In the genomic region with DNA sequence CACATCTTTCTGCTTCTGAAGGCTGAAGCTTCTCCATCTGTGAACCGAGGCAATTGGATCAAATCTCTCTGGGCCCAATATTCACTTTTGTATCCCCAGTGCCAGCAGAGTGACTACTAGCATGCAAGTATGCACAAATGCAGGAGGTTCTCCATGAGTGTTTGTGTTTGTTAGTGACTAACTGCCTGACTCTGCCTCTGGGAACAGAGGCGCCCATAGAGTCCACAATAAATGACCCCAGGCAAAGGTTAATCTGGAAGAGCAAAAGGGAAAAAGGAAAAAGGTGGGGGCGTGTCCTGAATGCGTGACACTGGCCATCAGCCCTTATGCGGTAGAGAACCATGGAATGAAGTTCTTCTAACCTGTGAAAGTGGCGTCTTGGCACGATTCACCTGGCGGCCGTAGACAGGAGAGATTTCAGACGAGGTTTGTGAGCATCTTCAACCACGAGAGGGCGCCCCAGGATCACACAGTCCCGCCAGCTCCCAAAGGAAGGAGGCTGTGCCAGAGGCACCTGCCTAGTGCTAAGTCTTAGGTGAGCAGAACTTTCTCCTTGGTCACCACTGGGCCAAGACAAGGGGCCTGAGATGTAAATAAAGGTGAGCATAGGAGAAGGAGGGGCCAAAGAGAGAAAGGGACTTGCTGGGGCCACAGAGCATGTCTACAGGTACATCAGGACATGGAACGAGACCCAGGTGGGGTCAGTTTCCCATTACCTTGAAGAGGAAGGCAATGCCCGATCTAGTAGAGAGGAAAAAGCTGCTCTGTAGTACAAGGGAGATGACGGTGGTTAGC, we compare ENCODE assay signal across 1 cellular context.
TF ChIP-seq lines count a peak whose summit lies in the region.

No MANE protein-coding gene starts in this region.

TF ChIP-seq in GM12878, 131 proteins besides CTCF, POLR2A, EP300 and RAD21:
- TF ChIP-seq, protein P1, sequence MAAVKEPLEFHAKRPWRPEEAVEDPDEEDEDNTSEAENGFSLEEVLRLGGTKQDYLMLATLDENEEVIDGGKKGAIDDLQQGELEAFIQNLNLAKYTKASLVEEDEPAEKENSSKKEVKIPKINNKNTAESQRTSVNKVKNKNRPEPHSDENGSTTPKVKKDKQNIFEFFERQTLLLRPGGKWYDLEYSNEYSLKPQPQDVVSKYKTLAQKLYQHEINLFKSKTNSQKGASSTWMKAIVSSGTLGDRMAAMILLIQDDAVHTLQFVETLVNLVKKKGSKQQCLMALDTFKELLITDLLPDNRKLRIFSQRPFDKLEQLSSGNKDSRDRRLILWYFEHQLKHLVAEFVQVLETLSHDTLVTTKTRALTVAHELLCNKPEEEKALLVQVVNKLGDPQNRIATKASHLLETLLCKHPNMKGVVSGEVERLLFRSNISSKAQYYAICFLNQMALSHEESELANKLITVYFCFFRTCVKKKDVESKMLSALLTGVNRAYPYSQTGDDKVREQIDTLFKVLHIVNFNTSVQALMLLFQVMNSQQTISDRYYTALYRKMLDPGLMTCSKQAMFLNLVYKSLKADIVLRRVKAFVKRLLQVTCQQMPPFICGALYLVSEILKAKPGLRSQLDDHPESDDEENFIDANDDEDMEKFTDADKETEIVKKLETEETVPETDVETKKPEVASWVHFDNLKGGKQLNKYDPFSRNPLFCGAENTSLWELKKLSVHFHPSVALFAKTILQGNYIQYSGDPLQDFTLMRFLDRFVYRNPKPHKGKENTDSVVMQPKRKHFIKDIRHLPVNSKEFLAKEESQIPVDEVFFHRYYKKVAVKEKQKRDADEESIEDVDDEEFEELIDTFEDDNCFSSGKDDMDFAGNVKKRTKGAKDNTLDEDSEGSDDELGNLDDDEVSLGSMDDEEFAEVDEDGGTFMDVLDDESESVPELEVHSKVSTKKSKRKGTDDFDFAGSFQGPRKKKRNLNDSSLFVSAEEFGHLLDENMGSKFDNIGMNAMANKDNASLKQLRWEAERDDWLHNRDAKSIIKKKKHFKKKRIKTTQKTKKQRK (IDR thresholded peaks at IDR 0.05; ENCODE audit: low read depth, low read length) = no peak
- TF ChIP-seq SRF (IDR thresholded peaks at IDR 0.05; ENCODE audit: low read depth in 2 of 2, low read length in 2 of 2) (no peak), MYC (IDR thresholded peaks at IDR 0.05; ENCODE audit: insufficient read depth, insufficient read length, insufficient replicate concordance, low read length, severe bottlenecking) (no peak), RB1 (IDR thresholded peaks at IDR 0.05; ENCODE audit: borderline replicate concordance) (peak; percentile 59; the same call in 1 of the 2 replicates), ZSCAN29 (IDR thresholded peaks at IDR 0.05) (no peak), YBX1 (IDR thresholded peaks at IDR 0.05) (no peak), PAX5 (IDR thresholded peaks at IDR 0.05; ENCODE audit: borderline replicate concordance, low read depth, low read length) (no peak), RBBP5 (conservative IDR thresholded peaks at IDR 0.05) (no peak), YY1 (IDR thresholded peaks at IDR 0.05; ENCODE audit: low read depth, low read length) (0 out of 2 replicates have a peak, but pooled peaks have one; percentile 47), BMI1 (IDR thresholded peaks at IDR 0.05; ENCODE audit: borderline replicate concordance) (no peak), BACH1 (IDR thresholded peaks at IDR 0.05; ENCODE audit: borderline replicate concordance) (0 out of 2 replicates have a peak, but pooled peaks have one; percentile 21), SMARCA5 (IDR thresholded peaks at IDR 0.05) (0 out of 2 replicates have a peak, but pooled peaks have one; percentile 25), IKZF1 (conservative IDR thresholded peaks at IDR 0.05) (0 out of 2 replicates have a peak, but pooled peaks have one; percentile 25), IKZF2 (IDR thresholded peaks at IDR 0.05) (peak in 1 of 2 experiments; percentile 9; a peak in 1 of 4 replicates), BHLHE40 (IDR thresholded peaks at IDR 0.05; ENCODE audit: borderline replicate concordance in 1 of 2, low read depth in 2 of 2, low read length in 1 of 2) (0 out of 4 replicates have a peak, but pooled peaks have one; percentile 25 to 26), EED (IDR thresholded peaks at IDR 0.05; ENCODE audit: low read depth) (peak; percentile 43; the same call in 1 of the 2 replicates), SMC3 (IDR thresholded peaks at IDR 0.05; ENCODE audit: borderline replicate concordance, low read length) (peak; percentile 93), KDM1A (IDR thresholded peaks at IDR 0.05; ENCODE audit: borderline replicate concordance) (no peak)
- TF ChIP-seq, protein P2, sequence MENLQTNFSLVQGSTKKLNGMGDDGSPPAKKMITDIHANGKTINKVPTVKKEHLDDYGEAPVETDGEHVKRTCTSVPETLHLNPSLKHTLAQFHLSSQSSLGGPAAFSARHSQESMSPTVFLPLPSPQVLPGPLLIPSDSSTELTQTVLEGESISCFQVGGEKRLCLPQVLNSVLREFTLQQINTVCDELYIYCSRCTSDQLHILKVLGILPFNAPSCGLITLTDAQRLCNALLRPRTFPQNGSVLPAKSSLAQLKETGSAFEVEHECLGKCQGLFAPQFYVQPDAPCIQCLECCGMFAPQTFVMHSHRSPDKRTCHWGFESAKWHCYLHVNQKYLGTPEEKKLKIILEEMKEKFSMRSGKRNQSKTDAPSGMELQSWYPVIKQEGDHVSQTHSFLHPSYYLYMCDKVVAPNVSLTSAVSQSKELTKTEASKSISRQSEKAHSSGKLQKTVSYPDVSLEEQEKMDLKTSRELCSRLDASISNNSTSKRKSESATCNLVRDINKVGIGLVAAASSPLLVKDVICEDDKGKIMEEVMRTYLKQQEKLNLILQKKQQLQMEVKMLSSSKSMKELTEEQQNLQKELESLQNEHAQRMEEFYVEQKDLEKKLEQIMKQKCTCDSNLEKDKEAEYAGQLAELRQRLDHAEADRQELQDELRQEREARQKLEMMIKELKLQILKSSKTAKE (IDR thresholded peaks at IDR 0.05; ENCODE audit: low read depth, poor library complexity, severe bottlenecking) = peak; percentile 34
- TF ChIP-seq, protein P3, sequence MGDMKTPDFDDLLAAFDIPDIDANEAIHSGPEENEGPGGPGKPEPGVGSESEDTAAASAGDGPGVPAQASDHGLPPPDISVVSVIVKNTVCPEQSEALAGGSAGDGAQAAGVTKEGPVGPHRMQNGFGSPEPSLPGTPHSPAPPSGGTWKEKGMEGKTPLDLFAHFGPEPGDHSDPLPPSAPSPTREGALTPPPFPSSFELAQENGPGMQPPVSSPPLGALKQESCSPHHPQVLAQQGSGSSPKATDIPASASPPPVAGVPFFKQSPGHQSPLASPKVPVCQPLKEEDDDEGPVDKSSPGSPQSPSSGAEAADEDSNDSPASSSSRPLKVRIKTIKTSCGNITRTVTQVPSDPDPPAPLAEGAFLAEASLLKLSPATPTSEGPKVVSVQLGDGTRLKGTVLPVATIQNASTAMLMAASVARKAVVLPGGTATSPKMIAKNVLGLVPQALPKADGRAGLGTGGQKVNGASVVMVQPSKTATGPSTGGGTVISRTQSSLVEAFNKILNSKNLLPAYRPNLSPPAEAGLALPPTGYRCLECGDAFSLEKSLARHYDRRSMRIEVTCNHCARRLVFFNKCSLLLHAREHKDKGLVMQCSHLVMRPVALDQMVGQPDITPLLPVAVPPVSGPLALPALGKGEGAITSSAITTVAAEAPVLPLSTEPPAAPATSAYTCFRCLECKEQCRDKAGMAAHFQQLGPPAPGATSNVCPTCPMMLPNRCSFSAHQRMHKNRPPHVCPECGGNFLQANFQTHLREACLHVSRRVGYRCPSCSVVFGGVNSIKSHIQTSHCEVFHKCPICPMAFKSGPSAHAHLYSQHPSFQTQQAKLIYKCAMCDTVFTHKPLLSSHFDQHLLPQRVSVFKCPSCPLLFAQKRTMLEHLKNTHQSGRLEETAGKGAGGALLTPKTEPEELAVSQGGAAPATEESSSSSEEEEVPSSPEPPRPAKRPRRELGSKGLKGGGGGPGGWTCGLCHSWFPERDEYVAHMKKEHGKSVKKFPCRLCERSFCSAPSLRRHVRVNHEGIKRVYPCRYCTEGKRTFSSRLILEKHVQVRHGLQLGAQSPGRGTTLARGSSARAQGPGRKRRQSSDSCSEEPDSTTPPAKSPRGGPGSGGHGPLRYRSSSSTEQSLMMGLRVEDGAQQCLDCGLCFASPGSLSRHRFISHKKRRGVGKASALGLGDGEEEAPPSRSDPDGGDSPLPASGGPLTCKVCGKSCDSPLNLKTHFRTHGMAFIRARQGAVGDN (IDR thresholded peaks at IDR 0.05) = no peak
